In the genomic region with DNA sequence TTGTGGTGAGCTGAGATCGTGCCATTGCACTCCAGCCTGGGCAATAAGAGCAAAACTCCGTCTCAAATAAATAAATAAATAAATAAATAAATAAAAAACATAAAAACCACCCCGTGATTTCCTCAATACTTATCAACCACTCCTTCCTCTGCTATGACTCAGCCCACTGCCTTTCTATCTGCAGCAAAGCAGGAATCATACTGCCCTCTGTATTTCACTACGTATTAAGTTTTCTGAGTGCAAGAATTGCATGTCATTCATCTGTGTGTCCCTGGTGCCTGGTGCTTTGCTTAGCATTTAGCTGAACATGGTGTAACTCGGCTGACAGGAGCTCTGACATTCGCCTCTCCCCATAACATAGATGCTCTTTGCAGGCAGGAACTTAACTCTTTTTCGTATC, we compare ENCODE assay signal across 16 cellular contexts.
"Had no signal": no experiment of that assay in that cellular context is flagged by ENCODE, and none has a peak within 500 bp of the region (broad histone marks: within the 10 kb centered on the region; RNA-seq: fewer than 3 reads in every experiment).

No MANE protein-coding gene starts in this region.

- H3K27ac Mint-ChIP-seq: activated naive CD8-positive, alpha-beta T cell treated with anti-CD3 and anti-CD28 coated beads for 36 hours; nephron; type B pancreatic cell had no signal

- H3K9me3 Mint-ChIP-seq: activated naive CD8-positive, alpha-beta T cell treated with anti-CD3 and anti-CD28 coated beads for 36 hours; nephron; type B pancreatic cell had no signal

- H3K27me3 Mint-ChIP-seq: activated naive CD8-positive, alpha-beta T cell treated with anti-CD3 and anti-CD28 coated beads for 36 hours; type B pancreatic cell had no signal

- H3K36me3 ChIP-seq: breast epithelium had no signal

- H3K4me1 ChIP-seq: breast epithelium, psoas muscle had no signal

- H3K4me3 ChIP-seq: breast epithelium, psoas muscle, sigmoid colon, SK-N-MC, suprapubic skin had no signal

- H3K27me3 ChIP-seq: breast epithelium, sigmoid colon, suprapubic skin had no signal

- DNase-seq: activated CD4-positive, alpha-beta T cell treated with anti-CD3 and anti-CD28 coated beads, Interleukin-2, amount 50 U/mL, for 48 hours; activated CD4-positive, CD25-positive, alpha-beta regulatory T cell treated with anti-CD3 and anti-CD28 coated beads, Interleukin-2, amount 50 U/mL, for 72 hours; activated gamma-delta T cell; activated naive CD8-positive, alpha-beta T cell treated with anti-CD3 and anti-CD28 coated beads for 36 hours; activated T-cell treated with anti-CD3 and anti-CD28 coated beads, Interleukin-2, amount 50 U/mL, for 48 hours; anterior cingulate cortex; psoas muscle; sigmoid colon; stimulated activated CD4-positive, alpha-beta T cell treated with anti-CD3 and anti-CD28 coated beads, Interleukin-12 subunit alpha, Interleukin-12 subunit beta, amount 100 ng/mL, for 4 hours; stimulated activated naive CD4-positive, alpha-beta T cell treated with Interleukin-2 at 50 U/mL for 16 hours had no signal

- H3K27ac ChIP-seq: breast epithelium, epithelial cell of prostate, psoas muscle, sigmoid colon, SK-N-MC, suprapubic skin had no signal

- H3K4me3 Mint-ChIP-seq: activated naive CD8-positive, alpha-beta T cell treated with anti-CD3 and anti-CD28 coated beads for 36 hours; nephron; type B pancreatic cell had no signal

- H3K4me1 Mint-ChIP-seq: nephron had no signal

- H3K9me3 ChIP-seq: breast epithelium, psoas muscle, sigmoid colon, suprapubic skin had no signal

- ATAC-seq: psoas muscle had no signal
